ENCODE assay signal across 8 cellular contexts in genomic region chr19:3761382-3762129, GRCh38. TPM values are rescaled to one million over a fixed set of nuclear protein-coding genes. Genes with fewer than 3 reads are reported as not detected.
DNase-seq lines count a peak whose midpoint lies in the region; ATAC-seq, FAIRE-seq and TF ChIP-seq lines count a peak whose summit lies in the region.

APBA3 (minus strand) TSS chr19:3761692; CDS start chr19:3760264, 1,428 bp downstream.

- peak within 1 kb of the TSS; percentile 100 for H3K4me3 Mint-ChIP-seq in chondrocyte (ENCODE audit: unreplicated experiment)

- H3K36me3 Mint-ChIP-seq in chondrocyte (ENCODE audit: low read depth), result peaks cover 3% of the 10 kb centered on the region

- no peaks in the 10 kb centered on the region for H3K9me3 Mint-ChIP-seq in chondrocyte (ENCODE audit: low read depth)

- H3K4me1 ChIP-seq in A549, result peaks cover 9% of the 10 kb centered on the region; the same call in 2 of the 3 replicates

- peak; percentile 69 to 88 for DNase-seq in A549 (ENCODE audit: low read depth in 1 of 2, low spot score in 1 of 2)
- peak; percentile 86 for DNase-seq in NCI-H460 (ENCODE audit: extremely low read depth, low read depth)
- peak; percentile 96 to 97 for DNase-seq in activated CD4-positive, alpha-beta T cell treated with anti-CD3 and anti-CD28 coated beads for 24 hours (ENCODE audit: low read depth in 2 of 2)
- peak; percentile 96 for DNase-seq in chondrocyte (ENCODE audit: low spot score)
- DNase-seq in kidney tubule cell (ENCODE audit: low spot score), result peak; percentile 92
- DNase-seq in stimulated activated CD4-positive, alpha-beta T cell treated with anti-CD3 and anti-CD28 coated beads, Interleukin-1b, Interleukin-23, amount 100 ng/mL, for 1 hour (ENCODE audit: low read depth in 2 of 2), result peak; percentile 91 to 95

- peak within 1 kb of the TSS; percentile 90 for H3K4me2 ChIP-seq in A549

- peak within 1 kb of the TSS; percentile 99 for H3K27ac Mint-ChIP-seq in chondrocyte (ENCODE audit: unreplicated experiment)

- peak; percentile 60 to 73 for ATAC-seq in A549
- peak; percentile 51 for ATAC-seq in HG03354 (IDR thresholded peaks at IDR 0.05; ENCODE audit: poor library complexity, severe bottlenecking, unreplicated experiment)

- CTCF ChIA-PET in A549 (lab: Yijun Ruan, JAX), result interaction anchor here (0.6 to 1.9 kb wide), 13 partner anchors 8 to 100 kb away, joined by 3 to 7 read pairs (median 3); no protein-coding TSS in a partner anchor

- peak within 1 kb of the TSS; percentile 88 for H3K4me3 ChIP-seq in A549

- no peak for TF ChIP-seq EP300 in A549 (IDR thresholded peaks at IDR 0.05)

- no peaks in the 10 kb centered on the region for H3K27me3 Mint-ChIP-seq in chondrocyte (ENCODE audit: low read depth)

- POLR2A ChIA-PET in A549 (lab: Yijun Ruan, JAX), result interaction anchor here (0.6 to 1.4 kb wide), 2 partner anchors 14 to 802 kb away, joined by 5 to 9 read pairs; no protein-coding TSS in a partner anchor

- TF ChIP-seq CTCF in A549 (IDR thresholded peaks at IDR 0.05) (peak; percentile 53), chondrocyte (IDR thresholded peaks at IDR 0.05) (peak; percentile 86)

- peaks cover 28% of the 10 kb centered on the region for H3K4me1 Mint-ChIP-seq in chondrocyte (ENCODE audit: low read depth)

- FAIRE-seq in A549 (lab: Jason Lieb, UNC), result no peak

- TF ChIP-seq POLR2A in A549 (IDR thresholded peaks at IDR 0.05; ENCODE audit: low read length) (peak; percentile 57), GM18526 (IDR thresholded peaks at IDR 0.05; ENCODE audit: extremely low read depth, insufficient read length) (peak; percentile 88)

- TF ChIP-seq RAD21 in A549 (conservative IDR thresholded peaks at IDR 0.05 in 1 of 2, IDR thresholded peaks at IDR 0.05 in 1 of 2), result no peak

- 6% methylated on average over 29 of the region's 45 CpGs for WGBS in A549 (ENCODE audit: missing lambda C conversion rate)

- H3K27ac ChIP-seq in A549, result peak within 1 kb of the TSS; percentile 95 to 97

- H3K9me3 ChIP-seq in A549, result no peaks in the 10 kb centered on the region

TF ChIP-seq in A549, 52 proteins besides CTCF, POLR2A, EP300 and RAD21:
- no peak for TF ChIP-seq HOXA7 (CRISPR knock-in tag; IDR thresholded peaks at IDR 0.05)
- TF ChIP-seq FOSL2 (IDR thresholded peaks at IDR 0.05), result no peak
- no peak for TF ChIP-seq FOSL2 (CRISPR knock-in tag; IDR thresholded peaks at IDR 0.05)
- TF ChIP-seq CEBPB (IDR thresholded peaks at IDR 0.05), result no peak
- peak; percentile 57; the same call in 1 of the 2 replicates for TF ChIP-seq CHD4 (IDR thresholded peaks at IDR 0.05; ENCODE audit: borderline replicate concordance)
- no peak for TF ChIP-seq MAZ (IDR thresholded peaks at IDR 0.05; ENCODE audit: borderline replicate concordance, low read depth, low read length)
- TF ChIP-seq MAX (IDR thresholded peaks at IDR 0.05), result peak; percentile 52
- no peak for TF ChIP-seq ZFP36 (IDR thresholded peaks at IDR 0.05; ENCODE audit: borderline replicate concordance, partially characterized antibody)
- no peak for TF ChIP-seq ATOH8 (CRISPR knock-in tag; IDR thresholded peaks at IDR 0.05; ENCODE audit: low read depth)
- TF ChIP-seq BCL3 (IDR thresholded peaks at IDR 0.05), result 0 out of 3 replicates have a peak, but pooled peaks have one; percentile 39
- no peak for TF ChIP-seq ESRRA (IDR thresholded peaks at IDR 0.05; ENCODE audit: borderline replicate concordance, low read length)
- 0 out of 5 replicates have a peak, but pooled peaks of 1 of the 2 experiments have one; percentile 26 for TF ChIP-seq JUN (IDR thresholded peaks at IDR 0.05)
- peak; percentile 36; the same call in 1 of the 2 replicates for TF ChIP-seq PHF8 (IDR thresholded peaks at IDR 0.05; ENCODE audit: borderline replicate concordance, low read depth)
- no peak for TF ChIP-seq BHLHE40 (IDR thresholded peaks at IDR 0.05; ENCODE audit: low read depth, low read length)
- TF ChIP-seq KDM1A (IDR thresholded peaks at IDR 0.05; ENCODE audit: low read depth), result 0 out of 2 replicates have a peak, but pooled peaks have one; percentile 53
- TF ChIP-seq EHMT2 (IDR thresholded peaks at IDR 0.05; ENCODE audit: low read depth), result no peak
- TF ChIP-seq MAFK (IDR thresholded peaks at IDR 0.05; ENCODE audit: partially characterized antibody), result no peak
- peak; percentile 23; the same call in 1 of the 2 replicates for TF ChIP-seq MYC (IDR thresholded peaks at IDR 0.05; ENCODE audit: borderline replicate concordance, low read length)
- TF ChIP-seq FOSB (CRISPR knock-in tag; IDR thresholded peaks at IDR 0.05), result no peak
- TF ChIP-seq CBX2 (IDR thresholded peaks at IDR 0.05; ENCODE audit: borderline replicate concordance, low read depth), result no peak
- no peak for TF ChIP-seq SREBF2 (IDR thresholded peaks at IDR 0.05)
- TF ChIP-seq ZC3H11A (IDR thresholded peaks at IDR 0.05), result no peak

RNA-seq across cellular contexts. Expression of gene APBA3, which starts in this region (rescaled TPM):
- polyA plus RNA-seq in A549 (2011; rRNA removed) (5.5 and 6.9 TPM in 2 replicates), A549 (2017; fragmentation: RNase III; extraction: RNeasy Plus Mini Kit Qiagen cat#74134 plus additional on column Dnase treatment) (8.7 to 10.0 TPM (median 9.8 TPM) in 3 replicates)
- polyA plus RNA-seq in A549 (2012; cell fraction: cytosol; rRNA removed), result 12.6 and 17.7 TPM in 2 replicates
- 52.5 and 64.9 TPM in 2 replicates for polyA plus RNA-seq in A549 (2012; cell fraction: nucleus; rRNA removed)
- 4.7 and 5.7 TPM in 2 replicates for polyA minus RNA-seq in A549 (2011; rRNA and poly(A)+ RNA removed)
- 12.9 and 16.4 TPM in 2 replicates for total RNA-seq in NCI-H460 (2014; rRNA removed; shearing (Covaris generic))
- polyA plus RNA-seq in NCI-H460 (2014; cell fraction: nucleus; rRNA removed), result 46.5 and 49.2 TPM in 2 replicates
- 17.8 to 20.4 TPM (median 18.2 TPM) in 3 replicates for total RNA-seq in chondrocyte

Comparison
In these comparisons a context has a peak if more than half of its experiments do, and no peak if none do; other contexts are left out.
1. Peak in every context shown above with its lines: DNase-seq, ATAC-seq, H3K4me3 ChIP-seq and H3K27ac ChIP-seq.